Comparison of ENCODE assay signal across 19 cellular contexts in the genomic region with DNA sequence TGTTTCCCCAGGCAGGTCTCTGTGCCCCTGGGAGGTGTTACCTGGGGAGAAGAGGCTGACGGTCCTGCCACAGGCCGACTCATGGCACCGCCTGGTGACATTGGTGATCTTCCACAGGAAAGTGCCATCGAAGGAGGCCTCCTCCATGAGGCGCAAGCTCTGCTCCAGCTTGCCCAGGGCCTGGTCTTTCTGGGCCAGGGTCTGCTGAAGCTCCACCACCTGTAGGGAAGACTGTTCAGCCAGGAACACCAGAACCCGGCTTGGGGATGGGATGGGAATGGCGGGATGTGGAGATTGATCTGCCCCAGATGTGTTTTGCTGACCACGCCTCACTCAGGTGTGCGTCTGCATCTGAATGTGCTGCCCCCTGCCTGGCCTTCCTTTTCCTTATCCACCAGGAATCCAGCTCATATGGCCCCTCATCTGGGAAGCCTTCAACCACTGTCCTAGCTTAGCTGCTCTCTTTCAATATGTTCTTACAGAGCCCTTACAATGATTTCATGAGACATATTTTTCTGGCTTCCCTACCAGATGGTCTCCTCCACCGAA. TPM values are rescaled to one million over a fixed set of nuclear protein-coding genes. Genes with fewer than 3 reads are reported as not detected.
DNase-seq lines count a peak whose midpoint lies in the region; ATAC-seq, FAIRE-seq and TF ChIP-seq lines count a peak whose summit lies in the region.
"Had no signal": no experiment of that assay in that cellular context is flagged by ENCODE, and none has a peak within 500 bp of the region (broad histone marks: within the 10 kb centered on the region; RNA-seq: fewer than 3 reads in every experiment).

No MANE protein-coding gene starts in this region.

- TF ChIP-seq POLR2A in GM12878 (IDR thresholded peaks at IDR 0.05; ENCODE audit: low read depth, low read length): no peak
- no peak for TF ChIP-seq POLR2A in transverse colon (IDR thresholded peaks at IDR 0.05)

- no peak overlapping the region for H3K4me2 ChIP-seq in GM12878 (ENCODE audit: control insufficient read depth, insufficient read depth)

- no peaks in the 10 kb centered on the region for H4K20me1 ChIP-seq in GM12878 (ENCODE audit: control insufficient read depth, insufficient read depth)

- intact Hi-C loops in CD4-positive, alpha-beta T cell (cut with DNase I, micrococcal nuclease): loop anchor here in 1 of 2 experiments (5.0 kb wide), 1 partner anchor 34 kb away; a partner anchor contains a TSS
- intact Hi-C loops in GM12878 (cut with micrococcal nuclease; ENCODE audit: unreplicated experiment) (no loop called here), transverse colon (cut with DNase I; ENCODE audit: low total_unique reads) (no loop called here)

- TF ChIP-seq EP300 in GM12878 (IDR thresholded peaks at IDR 0.05; ENCODE audit: borderline replicate concordance in 1 of 2, control insufficient read depth in 1 of 2, low read depth in 2 of 2, low read length in 2 of 2) (no peak), transverse colon (IDR thresholded peaks at IDR 0.05; ENCODE audit: low read depth) (no peak)

- ATAC-seq in CD4-positive, CD25-positive, alpha-beta regulatory T cell (ENCODE audit: low read depth in 2 of 2): no peak
- no peak for ATAC-seq in CD4-positive, alpha-beta T cell (ENCODE audit: poor library complexity)
- no peak for ATAC-seq in T-helper 17 cell
- no peak for ATAC-seq in GM12878
- ATAC-seq: SK-N-SH treated with all-trans-retinoic acid at 6 μM for 48 hours had no signal

- TF ChIP-seq CTCF in CD4-positive, alpha-beta T cell (IDR thresholded peaks at IDR 0.05): no peak
- TF ChIP-seq CTCF in GM12878 (IDR thresholded peaks at IDR 0.05 in 2 of 3, conservative IDR thresholded peaks at IDR 0.05 in 1 of 3; ENCODE audit: control insufficient read depth in 2 of 3, extremely low read depth in 1 of 3, insufficient read depth in 1 of 3, low read depth in 3 of 3, low read length in 3 of 3): no peak
- TF ChIP-seq CTCF in transverse colon (IDR thresholded peaks at IDR 0.05): no peak

- H3K4me3 Mint-ChIP-seq in CD4-positive, CD25-positive, alpha-beta regulatory T cell: peak overlapping the region in 2 of 4 donors; percentile 54 to 69
- H3K4me3 Mint-ChIP-seq in CD4-positive, alpha-beta T cell: no peak overlapping the region
- no peak overlapping the region for H3K4me3 Mint-ChIP-seq in T-helper 17 cell

- no TSS peak for BruUV-seq in GM12878 (replicated peaks; lab: Mats Ljungman, UMichigan)

- no peak for DNase-seq in CD4-positive, CD25-positive, alpha-beta regulatory T cell
- DNase-seq in CD4-positive, alpha-beta T cell: no peak
- DNase-seq in T-helper 17 cell (no peak), GM12878 (ENCODE audit: low read depth, low spot score) (no peak), NCI-H2196 (lab: John Stamatoyannopoulos, UW; ENCODE audit: unreplicated experiment) (no peak), nucleus accumbens (lab: John Stamatoyannopoulos, UW) (no peak), transverse colon (no peak), NOMO-1 treated with DMSO at 0.1 percent for 48 hours (lab: John Stamatoyannopoulos, UW; ENCODE audit: unreplicated experiment) (no peak)
- DNase-seq: activated CD4-positive, alpha-beta T cell treated with anti-CD3 and anti-CD28 coated beads for 48 hours; activated T-cell treated with anti-CD3 and anti-CD28 coated beads for 4 hours; Caco-2; dorsolateral prefrontal cortex; hypothalamus; NCI-H1105 treated with DMSO at 0.1 percent for 48 hours; NCI-H2081 treated with DMSO at 0.1 percent for 48 hours; substantia nigra had no signal

- 83% methylated on average over 10 of the region's 10 CpGs for WGBS in GM12878 (ENCODE audit: insufficient coverage, insufficient replicate concordance, low lambda C conversion rate, missing lambda C conversion rate)
- WGBS in transverse colon (ENCODE audit: low coverage in 1 of 2), 2 donors: 96% methylated on average over 9 of the region's 10 CpGs; no CpG with 5 or more reads in 1 of the 2 donors

- H3K27ac Mint-ChIP-seq in CD4-positive, CD25-positive, alpha-beta regulatory T cell: peak overlapping the region; percentile 85 to 94 (median 91)
- H3K27ac Mint-ChIP-seq in CD4-positive, alpha-beta T cell: peak overlapping the region; percentile 77
- H3K27ac Mint-ChIP-seq in T-helper 17 cell: peak overlapping the region; percentile 90

- H3K4me1 Mint-ChIP-seq in CD4-positive, CD25-positive, alpha-beta regulatory T cell: peaks cover 16 to 93% (median 54%) of the 10 kb centered on the region in 4 donors
- H3K4me1 Mint-ChIP-seq in CD4-positive, alpha-beta T cell (ENCODE audit: low read depth): peaks cover 81% of the 10 kb centered on the region
- H3K4me1 Mint-ChIP-seq in T-helper 17 cell: peaks cover 50% of the 10 kb centered on the region

- no peak overlapping the region for H3K9ac ChIP-seq in GM12878 (ENCODE audit: control insufficient read depth, insufficient read depth, low read length)

- H3K36me3 Mint-ChIP-seq in CD4-positive, CD25-positive, alpha-beta regulatory T cell: peaks cover 69% of the 10 kb centered on the region
- peaks cover 98% of the 10 kb centered on the region for H3K36me3 Mint-ChIP-seq in CD4-positive, alpha-beta T cell (ENCODE audit: low read depth)
- H3K36me3 Mint-ChIP-seq in T-helper 17 cell (ENCODE audit: low read depth): peaks cover 22% of the 10 kb centered on the region

- no peaks in the 10 kb centered on the region for H3K27me3 Mint-ChIP-seq in CD4-positive, CD25-positive, alpha-beta regulatory T cell
- no peaks in the 10 kb centered on the region for H3K27me3 Mint-ChIP-seq in CD4-positive, alpha-beta T cell
- no peaks in the 10 kb centered on the region for H3K27me3 Mint-ChIP-seq in T-helper 17 cell

- no peaks in the 10 kb centered on the region for H3K9me3 ChIP-seq in CD4-positive, CD25-positive, alpha-beta regulatory T cell (ENCODE audit: control insufficient read depth in 2 of 2, low read length in 2 of 2)
- no peaks in the 10 kb centered on the region for H3K9me3 ChIP-seq in CD4-positive, alpha-beta T cell (ENCODE audit: control insufficient read depth, low read length)
- H3K9me3 ChIP-seq in T-helper 17 cell (ENCODE audit: control insufficient read depth, low read length, poor library complexity, severe bottlenecking): no peaks in the 10 kb centered on the region
- H3K9me3 ChIP-seq in GM12878 (replicated peaks; ENCODE audit: control insufficient read depth, insufficient read depth, low read length): no peaks in the 10 kb centered on the region
- no peaks in the 10 kb centered on the region for H3K9me3 ChIP-seq in transverse colon
- H3K9me3 ChIP-seq: Caco-2 had no signal

- POLR2A ChIA-PET in CD4-positive, alpha-beta T cell (lab: Charles Lee): interaction anchor here (1.2 to 36.2 kb wide), 3 partner anchors 18 to 38 kb away, joined by 3 to 1343 read pairs (median 570); a partner anchor contains a TSS
- POLR2A ChIA-PET in GM12878 (lab: Charles Lee): interaction anchor here (2.9 kb wide), 1 partner anchor 12 kb away, joined by 11 read pairs; no protein-coding TSS in a partner anchor

- no peak for FAIRE-seq in GM12878 (lab: Jason Lieb, UNC)
- FAIRE-seq: urothelium cell line had no signal

- SMC1A ChIA-PET in GM12878 (lab: Charles Lee; ENCODE audit: uncharacterized antibody, unreplicated experiment): interaction anchor here (1.0 to 1.2 kb wide), 2 partner anchors 10 to 21 kb away, joined by 4 read pairs; no protein-coding TSS in a partner anchor

- H3K4me1 ChIP-seq in CD4-positive, CD25-positive, alpha-beta regulatory T cell (ENCODE audit: control insufficient read depth, insufficient read depth, low read length, poor library complexity, severe bottlenecking): peaks cover 83% of the 10 kb centered on the region
- H3K4me1 ChIP-seq in GM12878 (ENCODE audit: control insufficient read depth, insufficient read depth, low read length) (0 out of 2 replicates have a peak, but pooled peaks cover 3% of the 10 kb centered on the region), transverse colon (peaks cover 0 to 6% (median 3%) of the 10 kb centered on the region in 4 donors)
- H3K4me1 ChIP-seq: Caco-2 had no signal

- RAD21 ChIA-PET in GM12878 (lab: Charles Lee; ENCODE audit: unreplicated experiment): no interaction called here

- no peak overlapping the region for H3K4me3 ChIP-seq in CD4-positive, CD25-positive, alpha-beta regulatory T cell (ENCODE audit: low read depth, low read length)
- no peak overlapping the region for H3K4me3 ChIP-seq in GM12878
- no peak overlapping the region for H3K4me3 ChIP-seq in transverse colon
- H3K4me3 ChIP-seq: dorsolateral prefrontal cortex had no signal

- peaks cover 19% of the 10 kb centered on the region for H3K79me2 ChIP-seq in GM12878 (ENCODE audit: control insufficient read depth, insufficient read depth, low read length)

- TF ChIP-seq RAD21 in GM12878 (IDR thresholded peaks at IDR 0.05; ENCODE audit: insufficient read depth, low read depth, low read length): no peak

- in situ Hi-C loops in GM12878 (cut with MboI) (no loop called here), transverse colon (cut with MboI; ENCODE audit: low pct_ligation_motif_present in 1 of 4, low pct_unique_long_range_greater_than_20kb in 1 of 4, low sequenced_read_pairs in 3 of 4) (no loop called here)

- peak overlapping the region; percentile 98 for H3K27ac ChIP-seq in CD4-positive, CD25-positive, alpha-beta regulatory T cell (ENCODE audit: insufficient read depth, low read length, poor library complexity, severe bottlenecking)
- peak overlapping the region; percentile 5 for H3K27ac ChIP-seq in CD4-positive, alpha-beta T cell (ENCODE audit: low read depth, low read length)
- no peak overlapping the region for H3K27ac ChIP-seq in GM12878 (ENCODE audit: control insufficient read depth, insufficient read depth)
- no peak overlapping the region for H3K27ac ChIP-seq in transverse colon
- H3K27ac ChIP-seq: HL-60 had no signal

- H3K27me3 ChIP-seq in CD4-positive, CD25-positive, alpha-beta regulatory T cell (ENCODE audit: control insufficient read depth, insufficient read depth, low read length): no peaks in the 10 kb centered on the region
- no peaks in the 10 kb centered on the region for H3K27me3 ChIP-seq in CD4-positive, alpha-beta T cell (ENCODE audit: control insufficient read depth, insufficient read depth, low read length)
- H3K27me3 ChIP-seq in GM12878 (replicated peaks in 1 of 2; ENCODE audit: control insufficient read depth in 2 of 2, insufficient read depth in 2 of 2, low read length in 1 of 2): no peaks in the 10 kb centered on the region
- H3K27me3 ChIP-seq in transverse colon: no peaks in the 10 kb centered on the region
- H3K27me3 ChIP-seq: dorsolateral prefrontal cortex had no signal

- no peaks in the 10 kb centered on the region for H3K9me3 Mint-ChIP-seq in CD4-positive, CD25-positive, alpha-beta regulatory T cell
- no peaks in the 10 kb centered on the region for H3K9me3 Mint-ChIP-seq in CD4-positive, alpha-beta T cell

- no peak overlapping the region for H2AFZ ChIP-seq in GM12878 (ENCODE audit: control insufficient read depth, low read depth, low read length)

- peaks cover 79% of the 10 kb centered on the region for H3K36me3 ChIP-seq in CD4-positive, CD25-positive, alpha-beta regulatory T cell (ENCODE audit: control insufficient read depth, insufficient read depth, low read length)
- peaks cover 48 to 65% of the 10 kb centered on the region in 2 experiments for H3K36me3 ChIP-seq in GM12878 (ENCODE audit: control insufficient read depth in 2 of 2, insufficient read depth in 2 of 2, low read length in 1 of 2)
- no peaks in the 10 kb centered on the region for H3K36me3 ChIP-seq in transverse colon

- CTCF ChIA-PET in CD4-positive, alpha-beta T cell (lab: Charles Lee): no interaction called here
- CTCF ChIA-PET in GM12878 (lab: Yijun Ruan, JAX): no interaction called here

RNA-seq across cellular contexts. Expression of a gene that starts 15.2 kb away (rescaled TPM):
- 167 TPM for total RNA-seq in CD4-positive, CD25-positive, alpha-beta regulatory T cell
- 10 to 100 TPM; 13.5 to 18.7 (median 16.5) TPM for polyA plus RNA-seq in CD4-positive, CD25-positive, alpha-beta regulatory T cell
- 10 to 100 TPM; 60.3 to 61.7 TPM for total RNA-seq in CD4-positive, alpha-beta T cell
- total RNA-seq in T-helper 17 cell: 100 to 1,000 TPM; 103 to 118 TPM
- 317 and 349 TPM in 2 replicates for total RNA-seq in GM12878 (2013; cell fraction: nucleolus; rRNA removed)
- total RNA-seq in GM12878 (2014; rRNA removed): 144 and 153 TPM in 2 replicates
- total RNA-seq in GM12878 (2014; rRNA removed; fragmentation: Illumina TruSeq; extraction: Trizol): 111 and 116 TPM in 2 replicates
- total RNA-seq in GM12878 (2021): 163 and 164 TPM in 2 replicates
- polyA plus RNA-seq in GM12878 (2011; ENCODE audit: low read depth): 44.2 TPM
- 106 and 147 TPM in 2 replicates for polyA plus RNA-seq in GM12878 (2011; rRNA removed)
- 186 and 209 TPM in 2 replicates for polyA plus RNA-seq in GM12878 (2011; cell fraction: cytosol; rRNA removed)
- 205 and 241 TPM in 2 replicates for polyA plus RNA-seq in GM12878 (2011; cell fraction: nucleus; rRNA removed)
- polyA plus RNA-seq in GM12878 (2012): 65.1 and 86.6 TPM in 2 replicates
- 82.8 and 140 TPM in 2 replicates for polyA plus RNA-seq in GM12878 (2014; fragmentation: Illumina TruSeq; extraction: Trizol)
- 10 to 100 TPM; 13.8 to 16.6 TPM for polyA plus RNA-seq in GM12878 (2014; fragmentation: Nextera tagmentation; extraction: Ambion mirVana)
- polyA plus RNA-seq in GM12878 (2014; rRNA removed): 153 and 156 TPM in 2 replicates
- polyA plus RNA-seq in GM12878 (2016; fragmentation: Nextera tagmentation; extraction: Ambion mirVana): 10 to 100 TPM; 69.6 to 79.5 TPM
- polyA minus RNA-seq in GM12878 (2011; rRNA and poly(A)+ RNA removed): 194 and 283 TPM in 2 replicates
- polyA minus RNA-seq in GM12878 (2011; cell fraction: cytosol; rRNA and poly(A)+ RNA removed): 61.2 and 66.6 TPM in 2 replicates
- 99.3 and 141 TPM in 2 replicates for polyA minus RNA-seq in GM12878 (2011; cell fraction: nucleus; rRNA and poly(A)+ RNA removed)
- 1 to 10 TPM; 2.2 to 7.2 (median 4.3) TPM for total RNA-seq in transverse colon

RNA-seq across cellular contexts. Expression of a gene that starts 34.4 kb away (rescaled TPM):
- total RNA-seq in CD4-positive, CD25-positive, alpha-beta regulatory T cell: 149 TPM
- 10 to 100 TPM; 21.4 to 43.2 (median 31.9) TPM for polyA plus RNA-seq in CD4-positive, CD25-positive, alpha-beta regulatory T cell
- 10 to 100 TPM; 60.3 to 63.0 TPM for total RNA-seq in CD4-positive, alpha-beta T cell
- total RNA-seq in T-helper 17 cell (10 to 100 TPM; 69.9 to 96.9 TPM), GM12878 (2014; rRNA removed) (74.9 and 81.1 TPM in 2 replicates), GM12878 (2014; rRNA removed; fragmentation: Illumina TruSeq; extraction: Trizol) (63.1 and 74.8 TPM in 2 replicates), GM12878 (2021) (116 and 133 TPM in 2 replicates), transverse colon (10 to 100 TPM in 2 of 4 donors, 1 to 10 TPM in 2; 6.7 to 11.1 (median 9.3) TPM)
- 127 and 130 TPM in 2 replicates for total RNA-seq in GM12878 (2013; cell fraction: nucleolus; rRNA removed)
- polyA plus RNA-seq in GM12878 (2011; ENCODE audit: low read depth): 38.7 TPM
- polyA plus RNA-seq in GM12878 (2011; rRNA removed) (45.5 and 71.1 TPM in 2 replicates), GM12878 (2014; fragmentation: Illumina TruSeq; extraction: Trizol) (64.7 and 94.2 TPM in 2 replicates), GM12878 (2014; fragmentation: Nextera tagmentation; extraction: Ambion mirVana) (10 to 100 TPM; 26.0 to 50.2 TPM), GM12878 (2014; rRNA removed) (98.6 and 106 TPM in 2 replicates), GM12878 (2016; fragmentation: Nextera tagmentation; extraction: Ambion mirVana) (100 to 1,000 TPM in 1 of 2 experiments, 10 to 100 TPM in 1; 97.9 to 113 TPM)
- 118 and 119 TPM in 2 replicates for polyA plus RNA-seq in GM12878 (2011; cell fraction: cytosol; rRNA removed)
- 334 and 350 TPM in 2 replicates for polyA plus RNA-seq in GM12878 (2011; cell fraction: nucleus; rRNA removed)
- polyA plus RNA-seq in GM12878 (2012): 63.6 and 78.6 TPM in 2 replicates
- 85.9 and 103 TPM in 2 replicates for polyA minus RNA-seq in GM12878 (2011; rRNA and poly(A)+ RNA removed)
- 31.7 and 47.3 TPM in 2 replicates for polyA minus RNA-seq in GM12878 (2011; cell fraction: cytosol; rRNA and poly(A)+ RNA removed)
- polyA minus RNA-seq in GM12878 (2011; cell fraction: nucleus; rRNA and poly(A)+ RNA removed): 69.5 and 128 TPM in 2 replicates

Comparison
In these comparisons a context has a peak if more than half of its experiments do, and no peak if none do; other contexts are left out.
1. H3K27ac ChIP-seq: peak in CD4-positive, CD25-positive, alpha-beta regulatory T cell (single experiment) and CD4-positive, alpha-beta T cell (single experiment); none in GM12878 (single experiment) and transverse colon (0 of 4).
2. RNA of a gene that starts 15.2 kb away (total RNA-seq): 167 TPM in CD4-positive, CD25-positive, alpha-beta regulatory T cell (single experiment), 111 to 349 TPM in GM12878, 103 to 118 TPM in T-helper 17 cell and 60.3 to 61.7 TPM in CD4-positive, alpha-beta T cell; 2.2 to 7.2 TPM in transverse colon; every median in the first group is over 4 times any median in the second.
3. RNA of a gene that starts 34.4 kb away (total RNA-seq): 149 TPM in CD4-positive, CD25-positive, alpha-beta regulatory T cell (single experiment), 69.9 to 96.9 TPM in T-helper 17 cell, 63.1 to 133 TPM in GM12878 and 60.3 to 63.0 TPM in CD4-positive, alpha-beta T cell; 6.7 to 11.1 TPM in transverse colon; every median in the first group is over 4 times any median in the second.
4. Peak in every context shown above with its lines, with median percentiles within 50 percentile points of each other: H3K27ac Mint-ChIP-seq.